10 cellular contexts compared by ENCODE assay signal in the genomic region with DNA sequence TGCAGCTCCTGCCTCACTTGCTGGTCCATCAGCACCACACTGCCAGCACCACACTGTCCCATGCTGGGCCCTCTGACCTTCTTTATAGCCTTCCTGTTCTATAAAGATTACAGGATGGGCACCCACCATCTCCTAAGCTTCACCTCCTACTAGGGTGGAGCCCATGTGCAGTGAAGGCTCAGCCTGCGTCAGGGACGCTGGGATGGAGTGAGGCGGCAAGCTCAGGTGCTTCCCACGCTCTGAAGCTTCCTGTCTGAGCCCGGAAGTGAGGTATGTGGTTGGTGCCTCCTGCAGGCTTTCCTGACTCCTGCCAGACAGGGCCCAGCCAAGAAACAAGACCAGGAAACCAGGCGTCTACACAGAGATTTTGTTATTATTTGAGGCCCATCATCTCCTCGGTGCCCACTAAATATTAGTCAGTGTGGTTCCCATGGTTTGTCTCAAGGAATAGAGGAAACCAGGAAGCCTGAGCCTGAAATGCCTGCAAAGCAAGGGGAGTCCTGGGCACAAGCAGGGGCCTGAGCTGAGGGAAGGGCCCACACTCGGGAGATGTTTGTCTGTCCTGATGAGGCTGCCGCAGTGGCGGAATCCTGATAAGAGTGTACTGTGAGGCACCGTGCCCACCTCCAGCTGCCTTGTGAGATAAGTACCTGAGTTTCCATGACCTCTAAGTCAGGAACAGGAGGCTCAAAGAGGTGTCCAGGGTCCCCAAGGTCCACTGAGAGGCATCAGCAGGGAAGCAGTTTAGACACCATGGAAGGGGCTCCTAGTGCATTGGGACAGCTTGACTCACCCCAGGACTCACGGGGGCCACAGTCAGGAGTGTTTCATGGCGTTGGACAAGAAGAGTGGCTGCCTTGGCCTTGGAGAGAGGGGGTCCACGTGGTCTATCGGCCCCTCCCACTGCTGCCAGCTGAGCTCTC. TPM values are rescaled to one million over a fixed set of nuclear protein-coding genes. Genes with fewer than 3 reads are reported as not detected.
A peak's percentile ranks its signal among the peaks of the same experiment; 100 is the strongest.
DNase-seq lines count a peak whose midpoint lies in the region; ATAC-seq and TF ChIP-seq lines count a peak whose summit lies in the region.
"Had no signal": no experiment of that assay in that cellular context is flagged by ENCODE, and none has a peak within 500 bp of the region (broad histone marks: within the 10 kb centered on the region; RNA-seq: fewer than 3 reads in every experiment).

No MANE protein-coding gene starts in this region.

- TF ChIP-seq POLR2A in suprapubic skin (IDR thresholded peaks at IDR 0.05) = no peak

- WGBS in suprapubic skin = 87% methylated on average over 11 of the region's 15 CpGs

- H4K20me1 ChIP-seq in OCI-LY1 (ENCODE audit: insufficient read depth, low read length) = no peaks in the 10 kb centered on the region

- no peak overlapping the region for H3K4me2 ChIP-seq in OCI-LY1 (ENCODE audit: low read length)

- H3K9me3 Mint-ChIP-seq in glutamatergic neuron (ENCODE audit: unreplicated experiment) = peaks cover 11% of the 10 kb centered on the region
- H3K9me3 Mint-ChIP-seq in stimulated activated memory B cell treated with anti-CD40 and anti-IgM and Interleukin-4, amounts not matched to agents 10 μg/mL and 1 μg/mL and 100 μg/mL, for 72 hours = no peaks in the 10 kb centered on the region

- H3K27me3 Mint-ChIP-seq in glutamatergic neuron (ENCODE audit: unreplicated experiment) = peaks cover 6% of the 10 kb centered on the region
- no peaks in the 10 kb centered on the region for H3K27me3 Mint-ChIP-seq in stimulated activated memory B cell treated with anti-CD40 and anti-IgM and Interleukin-4, amounts not matched to agents 10 μg/mL and 1 μg/mL and 100 μg/mL, for 72 hours

- H3K9me3 ChIP-seq in OCI-LY1 (ENCODE audit: low read length) (no peaks in the 10 kb centered on the region), suprapubic skin (no peaks in the 10 kb centered on the region)

- no peaks in the 10 kb centered on the region for H3K36me3 ChIP-seq in OCI-LY1 (ENCODE audit: insufficient read depth, low read length)
- H3K36me3 ChIP-seq in suprapubic skin = no peaks in the 10 kb centered on the region

- H3K27ac Mint-ChIP-seq in glutamatergic neuron (ENCODE audit: unreplicated experiment) = peak overlapping the region; percentile 38
- H3K27ac Mint-ChIP-seq in stimulated activated memory B cell treated with anti-CD40 and anti-IgM and Interleukin-4, amounts not matched to agents 10 μg/mL and 1 μg/mL and 100 μg/mL, for 72 hours = peak overlapping the region; percentile 77

- H3K27ac ChIP-seq in OCI-LY1 (ENCODE audit: low read depth, low read length, poor library complexity, severe bottlenecking) (no peak overlapping the region), suprapubic skin (no peak overlapping the region)

- peaks cover 5% of the 10 kb centered on the region for H3K36me3 Mint-ChIP-seq in glutamatergic neuron (ENCODE audit: unreplicated experiment)
- H3K36me3 Mint-ChIP-seq in stimulated activated memory B cell treated with anti-CD40 and anti-IgM and Interleukin-4, amounts not matched to agents 10 μg/mL and 1 μg/mL and 100 μg/mL, for 72 hours = no peaks in the 10 kb centered on the region

- H3K4me1 ChIP-seq in OCI-LY1 (ENCODE audit: insufficient read depth, low read length, severe bottlenecking) = peaks cover 5% of the 10 kb centered on the region
- no peaks in the 10 kb centered on the region for H3K4me1 ChIP-seq in suprapubic skin

- peak overlapping the region; percentile 87 for H2AFZ ChIP-seq in OCI-LY1 (ENCODE audit: low read length)

- H3F3A ChIP-seq in OCI-LY1 (ENCODE audit: insufficient read depth, low read length) = no peaks in the 10 kb centered on the region

- no peaks in the 10 kb centered on the region for H3K27me3 ChIP-seq in OCI-LY1 (ENCODE audit: insufficient read depth, low read length)
- no peaks in the 10 kb centered on the region for H3K27me3 ChIP-seq in suprapubic skin

- DNase-seq in activated T-cell treated with anti-CD3 and anti-CD28 coated beads, Interleukin-2, amount 50 U/mL, for 1 hour = peak; percentile 55
- DNase-seq in glutamatergic neuron (no peak), suprapubic skin (ENCODE audit: low spot score in 2 of 2) (no peak), omental fat pad (ENCODE audit: low spot score) (no peak), MV-4-11 (lab: John Stamatoyannopoulos, UW) (no peak)

- peak; percentile 44 for ATAC-seq in stimulated activated memory B cell treated with anti-CD40 and anti-IgM and Interleukin-4, amounts not matched to agents 10 μg/mL and 1 μg/mL and 100 μg/mL, for 72 hours
- no peak for ATAC-seq in GM19397 (IDR thresholded peaks at IDR 0.05; ENCODE audit: unreplicated experiment)
- ATAC-seq in omental fat pad (ENCODE audit: low FRiP score) = no peak

- no peak overlapping the region for H3K4me3 Mint-ChIP-seq in glutamatergic neuron (ENCODE audit: unreplicated experiment)
- no peak overlapping the region for H3K4me3 Mint-ChIP-seq in stimulated activated memory B cell treated with anti-CD40 and anti-IgM and Interleukin-4, amounts not matched to agents 10 μg/mL and 1 μg/mL and 100 μg/mL, for 72 hours

- TF ChIP-seq CTCF in OCI-LY1 (IDR thresholded peaks at IDR 0.05; ENCODE audit: low read length) = no peak
- TF ChIP-seq CTCF in glutamatergic neuron (IDR thresholded peaks at IDR 0.05; ENCODE audit: partially characterized antibody, unreplicated experiment) = no peak
- TF ChIP-seq CTCF in suprapubic skin (IDR thresholded peaks at IDR 0.05) = no peak
- TF ChIP-seq CTCF in omental fat pad (IDR thresholded peaks at IDR 0.05) = no peak

- TF ChIP-seq EP300 in suprapubic skin (IDR thresholded peaks at IDR 0.05) = no peak

- H3K9me2 ChIP-seq in OCI-LY1 (ENCODE audit: low read depth, low read length) = no peaks in the 10 kb centered on the region

- peaks cover 15% of the 10 kb centered on the region for H3K4me1 Mint-ChIP-seq in glutamatergic neuron (ENCODE audit: low read depth, unreplicated experiment)
- peaks cover 11% of the 10 kb centered on the region for H3K4me1 Mint-ChIP-seq in stimulated activated memory B cell treated with anti-CD40 and anti-IgM and Interleukin-4, amounts not matched to agents 10 μg/mL and 1 μg/mL and 100 μg/mL, for 72 hours

- no peak overlapping the region for H3K9ac ChIP-seq in OCI-LY1 (ENCODE audit: low read length)

- H3K4me3 ChIP-seq in OCI-LY1 (ENCODE audit: low read depth, low read length, poor library complexity, severe bottlenecking) (no peak overlapping the region), suprapubic skin (no peak overlapping the region)

- H3K79me2 ChIP-seq in OCI-LY1 (ENCODE audit: insufficient read depth, low read length) = no peaks in the 10 kb centered on the region

RNA-seq across cellular contexts. Expression of gene RSPH14, which starts 22.0 kb away (rescaled TPM):
- 1.7 TPM for total RNA-seq in glutamatergic neuron (ENCODE audit: unreplicated experiment)
- total RNA-seq in suprapubic skin = 1 to 10 TPM in 1 of 4 donors, under 1 TPM in 1, not detected in 2; 0.91 to 1.1 TPM
- 1 to 10 TPM in 1 of 4 donors, not detected in 3; 1.3 TPM for total RNA-seq in omental fat pad
- total RNA-seq: MCF 10A, mesenteric fat pad had no signal

RNA-seq across cellular contexts. Expression of gene RAB36, which starts 25.5 kb away (rescaled TPM):
- total RNA-seq in glutamatergic neuron (ENCODE audit: unreplicated experiment) (2.0 TPM), suprapubic skin (1 to 10 TPM; 1.7 to 3.1 (median 2.9) TPM), omental fat pad (1 to 10 TPM; 1.6 to 5.7 (median 2.9) TPM)

RNA-seq across cellular contexts. Expression of gene GNAZ, which starts 49.4 kb away (rescaled TPM):
- total RNA-seq in glutamatergic neuron (ENCODE audit: unreplicated experiment) (82.5 TPM), suprapubic skin (1 to 10 TPM; 2.1 to 5.8 (median 3.0) TPM), omental fat pad (10 to 100 TPM in 3 of 4 donors, 1 to 10 TPM in 1; 8.6 to 25.1 (median 16.5) TPM)
